In genomic region chr15:33454996-33455395, GRCh38 we compare ENCODE assay signal across 19 cellular contexts.
DNase-seq lines count a peak whose midpoint lies in the region; ATAC-seq, FAIRE-seq and TF ChIP-seq lines count a peak whose summit lies in the region.
"Had no signal": no experiment of that assay in that cellular context is flagged by ENCODE, and none has a peak within 500 bp of the region (broad histone marks: within the 10 kb centered on the region; RNA-seq: fewer than 3 reads in every experiment).

No MANE protein-coding gene starts in this region.

- H3K4me2 ChIP-seq in mesenchymal stem cell (ENCODE audit: low read length, poor library complexity, severe bottlenecking) = no peak overlapping the region

- WGBS in mesenchymal stem cell = 69% methylated on average over 4 of the region's 4 CpGs

- H2BK15ac ChIP-seq in mesenchymal stem cell (ENCODE audit: low read depth, poor library complexity, severe bottlenecking) = no peak overlapping the region

- ATAC-seq in GM21529 (IDR thresholded peaks at IDR 0.05; ENCODE audit: unreplicated experiment) = no peak
- ATAC-seq: HepG2 had no signal

- DNase-seq in NCI-H69 (lab: John Stamatoyannopoulos, UW) (peak; percentile 58), caudate nucleus (lab: John Stamatoyannopoulos, UW) (peak in 33 of 61 donors; percentile 3 to 82 (median 27)), mesenchymal stem cell (no peak), GM12891 (ENCODE audit: insufficient read length, low spot score) (no peak), globus pallidus (ENCODE audit: low spot score) (no peak), COLO829 (ENCODE audit: low spot score) (no peak)
- DNase-seq: AML-193; CD4-positive, alpha-beta T cell; DMS 273 treated with DMSO at 0.1 percent for 48 hours; H9; KBM-7 had no signal

- H3K36me3 ChIP-seq in mesenchymal stem cell (ENCODE audit: control insufficient read depth in 1 of 2, insufficient read depth in 2 of 2, low read depth in 1 of 2, low read length in 2 of 2) = no peaks in the 10 kb centered on the region

- H3K4me3 ChIP-seq in mesenchymal stem cell (ENCODE audit: insufficient read depth in 1 of 2, low read depth in 1 of 2, low read length in 2 of 2) = no peak overlapping the region

- H3K4me1 ChIP-seq in mesenchymal stem cell (ENCODE audit: control insufficient read depth, insufficient read depth, low read depth, low read length) = peaks cover 14% of the 10 kb centered on the region

- peak overlapping the region; percentile 73 for H2BK5ac ChIP-seq in mesenchymal stem cell (ENCODE audit: low read depth, low read length, poor library complexity, severe bottlenecking)

- no peak overlapping the region for H3K4ac ChIP-seq in mesenchymal stem cell (ENCODE audit: low read depth in 1 of 2, low read length in 2 of 2)

- H3K79me1 ChIP-seq in mesenchymal stem cell (replicated peaks; ENCODE audit: low read length, poor library complexity, severe bottlenecking) = peaks cover 10% of the 10 kb centered on the region

- TF ChIP-seq POLR2A in GM12891 (IDR thresholded peaks at IDR 0.05; ENCODE audit: low read depth, low read length) = no peak

- no peak overlapping the region for H2BK120ac ChIP-seq in mesenchymal stem cell (ENCODE audit: low read depth, low read length)

- no peak overlapping the region for H3K14ac ChIP-seq in mesenchymal stem cell (ENCODE audit: low read length in 2 of 2)

- H2BK12ac ChIP-seq in mesenchymal stem cell (ENCODE audit: low read length in 2 of 2) = no peak overlapping the region

- no peak overlapping the region for H3K23ac ChIP-seq in mesenchymal stem cell (ENCODE audit: low read length in 2 of 2)

- H2AFZ ChIP-seq in mesenchymal stem cell (ENCODE audit: low read depth, low read length) = no peak overlapping the region

- H3K9ac ChIP-seq in mesenchymal stem cell (ENCODE audit: low read length) = no peak overlapping the region

- H3K27ac ChIP-seq in caudate nucleus (ENCODE audit: low read depth, low read length) (peak overlapping the region; percentile 71), mesenchymal stem cell (ENCODE audit: low read length, poor library complexity, severe bottlenecking) (peak overlapping the region; percentile 98)
- H3K27ac ChIP-seq: C4-2B had no signal

- H3K9me3 ChIP-seq in mesenchymal stem cell (ENCODE audit: control insufficient read depth, low read length) = peaks cover 5% of the 10 kb centered on the region

- H3K18ac ChIP-seq in mesenchymal stem cell (ENCODE audit: low read depth in 1 of 2, low read length in 2 of 2) = no peak overlapping the region

- H4K8ac ChIP-seq in mesenchymal stem cell (ENCODE audit: low read length) = no peak overlapping the region

- no peak for FAIRE-seq in GM12891 (lab: Jason Lieb, UNC)
- FAIRE-seq: A204.1, G401.6, GM12892, GM18507, H1, HepG2 had no signal

- peak overlapping the region; percentile 98 for H2AK5ac ChIP-seq in mesenchymal stem cell (ENCODE audit: low read length, severe bottlenecking)

- H3K27me3 ChIP-seq in mesenchymal stem cell (ENCODE audit: control insufficient read depth in 1 of 2, insufficient read depth in 1 of 2, low read length in 2 of 2) = peaks cover 0 to 23% of the 10 kb centered on the region in 2 experiments

- H4K91ac ChIP-seq in mesenchymal stem cell (ENCODE audit: low read length) = no peak overlapping the region

TF ChIP-seq in GM12891, 5 proteins besides CTCF, POLR2A, EP300 and RAD21:
- TF ChIP-seq POLR2AphosphoS5 (IDR thresholded peaks at IDR 0.05; ENCODE audit: low read depth, low read length) (no peak), POU2F2 (IDR thresholded peaks at IDR 0.05; ENCODE audit: low read depth, low read length) (no peak), SPI1 (IDR thresholded peaks at IDR 0.05; ENCODE audit: low read depth, low read length) (no peak)

Comparison
In these comparisons a context has a peak if more than half of its experiments do, and no peak if none do; other contexts are left out.
1. DNase-seq: peak in NCI-H69 (single experiment) and caudate nucleus (33 of 61); none in mesenchymal stem cell (single experiment), GM12891 (single experiment), globus pallidus (single experiment) and COLO829 (single experiment).